8 cellular contexts compared by ENCODE assay signal in genomic region chr15:78149805-78150751, GRCh38. TPM values are rescaled to one million over a fixed set of nuclear protein-coding genes. Genes with fewer than 3 reads are reported as not detected.
DNase-seq lines count a peak whose midpoint lies in the region; ATAC-seq and TF ChIP-seq lines count a peak whose summit lies in the region.

No MANE protein-coding gene starts in this region.

- H3K9ac ChIP-seq in colonic mucosa (ENCODE audit: low read depth in 2 of 2, low read length in 2 of 2) = peak overlapping the region; percentile 92 to 98

- WGBS in mesodermal cell (ENCODE audit: insufficient coverage in 2 of 2), 2 experiments = 17 to 22% methylated on average over 9 to 13 of the region's 20 CpGs
- WGBS in aorta, 2 donors = 16 to 18% methylated on average over 20 of the region's 20 CpGs

- peak overlapping the region; percentile 81 for H3K4me3 ChIP-seq in CD8-positive, alpha-beta T cell (ENCODE audit: low read depth, low read length)
- peak overlapping the region; percentile 94 for H3K4me3 ChIP-seq in colonic mucosa
- H3K4me3 ChIP-seq in mesodermal cell (ENCODE audit: extremely low read depth, insufficient read depth, low read length, poor library complexity, severe bottlenecking) = peak overlapping the region; percentile 77
- H3K4me3 ChIP-seq in aorta (ENCODE audit: low read length in 2 of 2) = peak overlapping the region; percentile 69 to 94

- H3K4me3 Mint-ChIP-seq in CD8-positive, alpha-beta T cell = peak overlapping the region; percentile 87

- POLR2A ChIA-PET in CD8-positive, alpha-beta T cell (lab: Charles Lee) = interaction anchor here (0.6 to 3.5 kb wide), 5 partner anchors 15 to 149 kb away, joined by 3 to 23 read pairs (median 4); partner anchors contain the start of genes CIB2 and SKIC8

- no peaks in the 10 kb centered on the region for H3K36me3 ChIP-seq in CD8-positive, alpha-beta T cell (ENCODE audit: insufficient read depth, low read length)
- no peaks in the 10 kb centered on the region for H3K36me3 ChIP-seq in colonic mucosa
- H3K36me3 ChIP-seq in mesodermal cell (ENCODE audit: control insufficient read depth, insufficient read depth, low read length) = no peaks in the 10 kb centered on the region
- no peaks in the 10 kb centered on the region for H3K36me3 ChIP-seq in aorta (ENCODE audit: control insufficient read depth in 1 of 2, insufficient read depth in 2 of 2, low read length in 1 of 2)

- H3K27ac ChIP-seq in CD8-positive, alpha-beta T cell (ENCODE audit: low read depth, low read length) = peak overlapping the region; percentile 61
- H3K27ac ChIP-seq in colonic mucosa = peak overlapping the region; percentile 83
- no peak overlapping the region for H3K27ac ChIP-seq in mesodermal cell (ENCODE audit: low read depth, low read length, severe bottlenecking)
- peak overlapping the region in 1 of 2 donors; percentile 66 for H3K27ac ChIP-seq in aorta (ENCODE audit: low read depth in 1 of 2, low read length in 2 of 2)

- no peak for ATAC-seq in CD8-positive, alpha-beta T cell
- peak; percentile 27 for ATAC-seq in GM21786 (IDR thresholded peaks at IDR 0.05; ENCODE audit: unreplicated experiment)
- no peak for ATAC-seq in aorta (ENCODE audit: low FRiP score)
- ATAC-seq in GM18498 (IDR thresholded peaks at IDR 0.05; ENCODE audit: unreplicated experiment) = no peak
- ATAC-seq in HG03439 (IDR thresholded peaks at IDR 0.05; ENCODE audit: unreplicated experiment) = no peak

- H3K9me3 Mint-ChIP-seq in CD8-positive, alpha-beta T cell = no peaks in the 10 kb centered on the region

- DNase-seq in CD8-positive, alpha-beta T cell = no peak
- DNase-seq in NCI-H748 treated with DMSO at 0.1 percent for 48 hours (lab: John Stamatoyannopoulos, UW) (peak; percentile 20), colonic mucosa (peak; percentile 55), aorta (no peak)

- H3K9me3 ChIP-seq in CD8-positive, alpha-beta T cell (ENCODE audit: low read length) = no peaks in the 10 kb centered on the region
- no peaks in the 10 kb centered on the region for H3K9me3 ChIP-seq in colonic mucosa
- H3K9me3 ChIP-seq in mesodermal cell (ENCODE audit: control insufficient read depth, low read length) = no peaks in the 10 kb centered on the region
- H3K9me3 ChIP-seq in aorta (ENCODE audit: control insufficient read depth, low read length) = no peaks in the 10 kb centered on the region

- H3K27ac Mint-ChIP-seq in CD8-positive, alpha-beta T cell = peak overlapping the region; percentile 76

- H3K4me1 Mint-ChIP-seq in CD8-positive, alpha-beta T cell (ENCODE audit: low read depth) = peaks cover 44% of the 10 kb centered on the region

- TF ChIP-seq CTCF in CD8-positive, alpha-beta T cell (IDR thresholded peaks at IDR 0.05) = no peak
- no peak for TF ChIP-seq CTCF in colonic mucosa (IDR thresholded peaks at IDR 0.05)

- CTCF ChIA-PET in CD8-positive, alpha-beta T cell (lab: Charles Lee) = interaction anchor here (0.8 to 1.3 kb wide), 6 partner anchors 18 to 45 kb away, joined by 3 to 5 read pairs (median 3); no protein-coding TSS in a partner anchor

- peaks cover 18% of the 10 kb centered on the region for H3K4me1 ChIP-seq in CD8-positive, alpha-beta T cell (ENCODE audit: insufficient read depth, low read length)
- H3K4me1 ChIP-seq in colonic mucosa (peaks cover 6% of the 10 kb centered on the region), mesodermal cell (ENCODE audit: control insufficient read depth, insufficient read depth, low read length, poor library complexity, severe bottlenecking) (no peaks in the 10 kb centered on the region), aorta (ENCODE audit: control insufficient read depth in 1 of 2, insufficient read depth in 2 of 2, low read length in 2 of 2) (peaks cover 0 to 2% of the 10 kb centered on the region in 2 donors)

- intact Hi-C loops in CD8-positive, alpha-beta T cell (cut with DNase I, micrococcal nuclease) = loop anchor here (1.0 to 10.0 kb wide), 11 partner anchors 19 to 1218 kb away; partner anchors contain the start of genes CIB2 (in 2 of the 2), IREB2 (in 2 of the 2), MORF4L1 (in 2 of the 2) and TBC1D2B (in 2 of the 2)
- intact Hi-C loops in colonic mucosa (cut with DNase I) (no loop called here), aorta (cut with DNase I) (loop anchor here in 1 of 2 donors (2.0 kb wide), 1 partner anchor 19 kb away; the partner anchor contains the start of gene CIB2)

- peaks cover 16% of the 10 kb centered on the region for H3K36me3 Mint-ChIP-seq in CD8-positive, alpha-beta T cell

- no peaks in the 10 kb centered on the region for H3K27me3 Mint-ChIP-seq in CD8-positive, alpha-beta T cell (ENCODE audit: low read depth)

- no peaks in the 10 kb centered on the region for H3K27me3 ChIP-seq in CD8-positive, alpha-beta T cell (ENCODE audit: insufficient read depth, low read length)
- H3K27me3 ChIP-seq in colonic mucosa (no peaks in the 10 kb centered on the region), aorta (ENCODE audit: control insufficient read depth in 1 of 2, insufficient read depth in 2 of 2, low read length in 1 of 2) (no peaks in the 10 kb centered on the region)

RNA-seq across cellular contexts. Expression of gene IDH3A, which starts 0.9 kb away (rescaled TPM):
- total RNA-seq in CD8-positive, alpha-beta T cell = 10 to 100 TPM; 54.4 to 61.0 TPM
- total RNA-seq in colonic mucosa (100 to 1,000 TPM; 203 to 264 TPM), aorta (10 to 100 TPM; 60.7 to 68.3 TPM)
- 18.7 TPM for polyA plus RNA-seq in mesodermal cell (2013, experiment 1 of 2)
- polyA plus RNA-seq in mesodermal cell (2013, experiment 2 of 2) = 23.6 TPM
- polyA plus RNA-seq in aorta = 10 to 100 TPM; 36.7 to 99.3 TPM

RNA-seq across cellular contexts. Expression of gene CIB2, which starts 18.8 kb away (rescaled TPM):
- total RNA-seq in CD8-positive, alpha-beta T cell = 1 to 10 TPM; 1.2 to 1.9 TPM
- total RNA-seq in colonic mucosa (10 to 100 TPM in 1 of 2 donors, 1 to 10 TPM in 1; 6.8 to 14.6 TPM), aorta (1 to 10 TPM; 6.3 to 6.9 TPM)
- polyA plus RNA-seq in mesodermal cell (2013, experiment 1 of 2) = 30.6 TPM
- 27.2 TPM for polyA plus RNA-seq in mesodermal cell (2013, experiment 2 of 2)
- 1 to 10 TPM; 8.4 to 9.1 TPM for polyA plus RNA-seq in aorta

RNA-seq across cellular contexts. Expression of gene SH2D7, which starts 57.7 kb away (rescaled TPM):
- total RNA-seq in CD8-positive, alpha-beta T cell = not detected
- 1 to 10 TPM in 1 of 2 donors, under 1 TPM in 1; 0.58 to 1.6 TPM for total RNA-seq in colonic mucosa
- polyA plus RNA-seq in mesodermal cell (2013, experiment 1 of 2) = not detected
- polyA plus RNA-seq in mesodermal cell (2013, experiment 2 of 2) = not detected
- not detected for total RNA-seq in aorta
- polyA plus RNA-seq in aorta = 1 to 10 TPM in 1 of 2 donors, not detected in 1; 1.0 TPM

Comparison
In these comparisons a context has a peak if more than half of its experiments do, and no peak if none do; other contexts are left out.
1. DNase-seq: peak in NCI-H748 treated with DMSO at 0.1 percent for 48 hours (single experiment) and colonic mucosa (single experiment); none in CD8-positive, alpha-beta T cell (0 of 7) and aorta (0 of 2).
2. Peak in every context shown above with its lines, with median percentiles within 50 percentile points of each other: H3K4me3 ChIP-seq.